In the genomic region with DNA sequence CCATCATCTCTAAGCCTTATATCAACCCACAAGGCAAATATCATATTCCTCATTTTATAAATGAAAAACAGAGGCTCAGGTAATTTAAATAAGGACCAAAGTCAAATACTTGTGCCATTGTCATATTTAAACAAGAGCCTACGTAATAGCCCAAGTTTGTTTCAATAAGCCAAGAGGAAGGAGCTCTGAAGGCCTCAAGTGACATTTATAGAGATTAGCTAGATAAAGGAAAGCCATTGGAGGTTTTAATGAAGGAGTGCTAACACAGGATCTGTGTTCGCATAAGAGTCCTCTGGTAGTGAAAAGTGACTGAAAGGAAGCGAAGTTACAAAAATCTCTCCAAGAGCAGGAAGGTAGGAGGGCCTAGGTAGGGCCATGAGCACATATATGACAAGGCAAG, we compare ENCODE assay signal across 30 cellular contexts.
"Had no signal": no experiment of that assay in that cellular context is flagged by ENCODE, and none has a peak within 500 bp of the region (broad histone marks: within the 10 kb centered on the region; RNA-seq: fewer than 3 reads in every experiment).

No MANE protein-coding gene starts in this region.

- H3K27me3 Mint-ChIP-seq: stimulated activated memory B cell treated with anti-CD40 and anti-IgM and Interleukin-4, amounts not matched to agents 10 μg/mL and 1 μg/mL and 100 μg/mL, for 72 hours; type B pancreatic cell had no signal

- H3K4me3 Mint-ChIP-seq: naive thymus-derived CD8-positive, alpha-beta T cell; nephron; neural progenitor cell; stimulated activated memory B cell treated with anti-CD40 and anti-IgM and Interleukin-4, amounts not matched to agents 10 μg/mL and 1 μg/mL and 100 μg/mL, for 72 hours; stimulated activated naive CD8-positive, alpha-beta T cell treated with anti-CD3 and anti-CD28 coated beads, Interleukin-15, amount 100 ng/mL, for 72 hours; type B pancreatic cell had no signal

- H3K36me3 ChIP-seq: neural progenitor cell, ovary, right lobe of liver, sigmoid colon, suprapubic skin, tibial artery, transverse colon, vagina had no signal

- H3K36me3 Mint-ChIP-seq: naive thymus-derived CD8-positive, alpha-beta T cell; neural progenitor cell; stimulated activated memory B cell treated with anti-CD40 and anti-IgM and Interleukin-4, amounts not matched to agents 10 μg/mL and 1 μg/mL and 100 μg/mL, for 72 hours; type B pancreatic cell had no signal

- H3K27me3 ChIP-seq: neural progenitor cell, ovary, right lobe of liver, sigmoid colon, suprapubic skin, testis, tibial artery, transverse colon, vagina had no signal

- H3K4me3 ChIP-seq: neural progenitor cell, ovary, psoas muscle, right lobe of liver, sigmoid colon, suprapubic skin, testis, tibial artery, transverse colon, vagina had no signal

- H3K9me3 Mint-ChIP-seq: nephron; stimulated activated memory B cell treated with anti-CD40 and anti-IgM and Interleukin-4, amounts not matched to agents 10 μg/mL and 1 μg/mL and 100 μg/mL, for 72 hours; stimulated activated naive CD8-positive, alpha-beta T cell treated with anti-CD3 and anti-CD28 coated beads, Interleukin-15, amount 100 ng/mL, for 72 hours had no signal

- DNase-seq: naive thymus-derived CD8-positive, alpha-beta T cell; occipital lobe; ovary; posterior cingulate gyrus; psoas muscle; right cardiac atrium; right lobe of liver; sigmoid colon; small intestine; stimulated activated CD4-positive, alpha-beta T cell treated with anti-CD3 and anti-CD28 coated beads, Interleukin-15, amount 100 ng/mL, for 24 hours; stimulated activated CD4-positive, alpha-beta T cell treated with anti-CD3 and anti-CD28 coated beads, Interleukin-2, amount 100 ng/mL, for 24 hours; stimulated activated CD4-positive, alpha-beta T cell treated with anti-CD3 and anti-CD28 coated beads, Interleukin-4, amount 100 ng/mL, for 1 hour; stimulated activated CD4-positive, alpha-beta T cell treated with anti-CD3 and anti-CD28 coated beads, Interleukin-4, amount 100 ng/mL, for 4 hours; stimulated activated CD8-positive, alpha-beta memory T cell treated with anti-CD3 and anti-CD28 coated beads, Interleukin-4, amount 100 ng/mL, for 48 hours; stimulated activated naive CD4-positive, alpha-beta T cell; stimulated activated naive CD8-positive, alpha-beta T cell treated with anti-CD3 and anti-CD28 coated beads, Interleukin-15, amount 100 ng/mL, for 72 hours; stimulated activated naive CD8-positive, alpha-beta T cell treated with anti-CD3 and anti-CD28 coated beads, Interleukin-15, Interleukin-2, amounts not matched to agents 100 U/mL and 50 U/mL, for 24 hours; substantia nigra; testis; tibial artery; transverse colon had no signal

- H3K4me1 ChIP-seq: parathyroid adenoma, psoas muscle, right lobe of liver, sigmoid colon, suprapubic skin, testis, tibial artery, transverse colon, vagina had no signal

- H3K4me2 ChIP-seq: neural progenitor cell had no signal

- H3K27ac Mint-ChIP-seq: naive thymus-derived CD8-positive, alpha-beta T cell; nephron; neural progenitor cell; progenitor cell of endocrine pancreas; stimulated activated memory B cell treated with anti-CD40 and anti-IgM and Interleukin-4, amounts not matched to agents 10 μg/mL and 1 μg/mL and 100 μg/mL, for 72 hours; stimulated activated naive CD8-positive, alpha-beta T cell treated with anti-CD3 and anti-CD28 coated beads, Interleukin-15, amount 100 ng/mL, for 72 hours; type B pancreatic cell had no signal

- H3K4me1 Mint-ChIP-seq: naive thymus-derived CD8-positive, alpha-beta T cell; stimulated activated memory B cell treated with anti-CD40 and anti-IgM and Interleukin-4, amounts not matched to agents 10 μg/mL and 1 μg/mL and 100 μg/mL, for 72 hours; stimulated activated naive CD8-positive, alpha-beta T cell treated with anti-CD3 and anti-CD28 coated beads, Interleukin-15, amount 100 ng/mL, for 72 hours had no signal

- H2AFZ ChIP-seq: neural progenitor cell, parathyroid adenoma had no signal

- H3K27ac ChIP-seq: neural progenitor cell, ovary, parathyroid adenoma, psoas muscle, right lobe of liver, sigmoid colon, suprapubic skin, testis, tibial artery, transverse colon, vagina had no signal

- H3K79me2 ChIP-seq: parathyroid adenoma had no signal

- H3K9me3 ChIP-seq: ovary, psoas muscle, right lobe of liver, sigmoid colon, suprapubic skin, testis, tibial artery, transverse colon, vagina had no signal

- FAIRE-seq: small intestine, urothelium cell line had no signal

- ATAC-seq: naive thymus-derived CD8-positive, alpha-beta T cell; psoas muscle; right cardiac atrium; right lobe of liver; stimulated activated memory B cell treated with anti-CD40 and anti-IgM and Interleukin-4, amounts not matched to agents 10 μg/mL and 1 μg/mL and 100 μg/mL, for 72 hours; stimulated activated naive CD8-positive, alpha-beta T cell treated with anti-CD3 and anti-CD28 coated beads, Interleukin-15, amount 100 ng/mL, for 72 hours; stimulated activated naive CD8-positive, alpha-beta T cell treated with anti-CD3 and anti-CD28 coated beads, Interleukin-15, Interleukin-2, amounts not matched to agents 100 U/mL and 50 U/mL, for 24 hours had no signal
